8 cellular contexts compared by ENCODE assay signal in the genomic region with DNA sequence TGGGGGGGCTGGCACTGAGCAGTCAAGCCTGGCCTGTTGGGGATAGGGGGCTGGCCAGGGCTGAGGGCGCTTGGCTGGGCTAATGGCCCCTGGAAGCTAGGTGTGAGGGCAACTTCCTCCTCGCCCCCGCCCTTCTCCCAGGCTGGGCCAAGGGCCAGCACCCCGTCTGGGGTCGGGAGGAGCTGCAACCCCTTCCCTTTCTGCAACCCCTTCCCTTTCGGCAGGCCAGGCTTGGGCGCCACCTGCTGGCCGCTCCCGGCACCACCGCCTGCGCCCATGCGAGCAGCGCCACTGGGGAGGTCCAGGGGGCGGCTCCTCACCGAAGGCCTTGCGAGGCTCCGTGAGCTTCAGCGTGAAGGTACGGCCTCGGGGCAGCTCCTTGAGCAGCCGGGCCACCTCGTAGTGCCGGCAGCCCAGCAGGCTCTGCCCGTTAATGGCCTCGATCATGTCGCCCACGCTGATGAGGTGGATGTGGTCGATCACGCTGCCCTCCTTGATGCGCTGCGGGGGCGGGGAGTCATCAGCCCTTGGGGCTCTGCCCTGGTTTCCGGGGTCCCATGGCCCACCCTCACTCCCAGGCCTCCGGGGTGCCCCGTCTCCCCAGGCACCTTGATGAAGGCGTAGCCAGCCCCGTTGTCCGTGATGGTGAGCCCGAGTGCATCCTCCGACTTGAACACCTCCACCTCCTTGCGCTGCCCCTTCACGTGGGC. TPM values are rescaled to one million over a fixed set of nuclear protein-coding genes. Genes with fewer than 3 reads are reported as not detected.
DNase-seq lines count a peak whose midpoint lies in the region; ATAC-seq and TF ChIP-seq lines count a peak whose summit lies in the region.

No MANE protein-coding gene starts in this region.

- peaks cover 2% of the 10 kb centered on the region for H3K27me3 ChIP-seq in lower lobe of right lung (ENCODE audit: low read depth)

- peak; percentile 59 for TF ChIP-seq CTCF in AG10803 (conservative IDR thresholded peaks at IDR 0.05; ENCODE audit: low read length)
- peak; percentile 67 for TF ChIP-seq CTCF in cardiac fibroblast (IDR thresholded peaks at IDR 0.05; ENCODE audit: low read depth, low read length)
- peak; percentile 93 for TF ChIP-seq CTCF in lower lobe of right lung (IDR thresholded peaks at IDR 0.05)

- H3K4me3 ChIP-seq in AG10803 (ENCODE audit: low read length) (no peak overlapping the region), cardiac fibroblast (replicated peaks in 1 of 2; ENCODE audit: low read depth in 2 of 2, low read length in 2 of 2) (no peak overlapping the region), lower lobe of right lung (no peak overlapping the region)

- intact Hi-C loops in lower lobe of right lung (cut with DNase I) = no loop called here

- H3K9me3 ChIP-seq in lower lobe of right lung = no peaks in the 10 kb centered on the region

- CTCF ChIA-PET in HEK293T (lab: Yijun Ruan, JAX) = interaction anchor here (0.5 to 1.8 kb wide), 9 partner anchors 7 to 159 kb away, joined by 3 to 7 read pairs (median 3); no protein-coding TSS in a partner anchor

- POLR2A ChIA-PET in HEK293T (lab: Yijun Ruan, JAX) = interaction anchor here (1.5 to 1.8 kb wide), 2 partner anchors 38 to 48 kb away, joined by 4 to 5 read pairs; a partner anchor contains a TSS

- peaks cover 66% of the 10 kb centered on the region for H3K36me3 ChIP-seq in lower lobe of right lung

- H3K4me1 ChIP-seq in lower lobe of right lung = peaks cover 24% of the 10 kb centered on the region

- DNase-seq in AG10803 (ENCODE audit: low read depth) (no peak), HEK293T (ENCODE audit: extremely low spot score) (peak; percentile 80), cardiac fibroblast (ENCODE audit: low read depth in 2 of 2) (peak in 1 of 2 donors; percentile 41), lower lobe of right lung (peak; percentile 67), NCI-H345 (lab: John Stamatoyannopoulos, UW) (no peak)
- peak; percentile 41 to 53 (median 49) for DNase-seq in activated CD4-positive, CD25-positive, alpha-beta regulatory T cell (lab: John Stamatoyannopoulos, UW)
- DNase-seq in stimulated activated CD8-positive, alpha-beta memory T cell treated with anti-CD3 and anti-CD28 coated beads, Interleukin-7, amount 100 ng/mL, for 4 hours (ENCODE audit: low read depth in 2 of 2) = peak; percentile 26 to 57

- ATAC-seq in lower lobe of right lung (peak; percentile 34 to 39), HG03139 (IDR thresholded peaks at IDR 0.05; ENCODE audit: unreplicated experiment) (no peak)

- no peak overlapping the region for H3K27ac ChIP-seq in lower lobe of right lung

TF ChIP-seq in HEK293T, 16 proteins besides CTCF, POLR2A, EP300 and RAD21:
- TF ChIP-seq SUZ12 (IDR thresholded peaks at IDR 0.05) (no peak), HDGF (IDR thresholded peaks at IDR 0.05; ENCODE audit: borderline replicate concordance) (no peak), LEF1 (IDR thresholded peaks at IDR 0.05; ENCODE audit: borderline replicate concordance) (no peak), FOXA1 (IDR thresholded peaks at IDR 0.05) (no peak), ZNF384 (IDR thresholded peaks at IDR 0.05) (no peak), FOXK2 (IDR thresholded peaks at IDR 0.05) (no peak), FOXM1 (IDR thresholded peaks at IDR 0.05; ENCODE audit: borderline replicate concordance) (no peak), CTBP1 (IDR thresholded peaks at IDR 0.05; ENCODE audit: borderline replicate concordance) (no peak), BHLHE40 (IDR thresholded peaks at IDR 0.05; ENCODE audit: borderline replicate concordance) (no peak), ELF4 (IDR thresholded peaks at IDR 0.05) (no peak), ARNT (IDR thresholded peaks at IDR 0.05) (no peak), L3MBTL2 (conservative IDR thresholded peaks at IDR 0.05) (no peak), TARDBP (IDR thresholded peaks at IDR 0.05) (no peak), NFRKB (IDR thresholded peaks at IDR 0.05) (no peak), SP1 (IDR thresholded peaks at IDR 0.05) (no peak)
- TF ChIP-seq, protein P1, sequence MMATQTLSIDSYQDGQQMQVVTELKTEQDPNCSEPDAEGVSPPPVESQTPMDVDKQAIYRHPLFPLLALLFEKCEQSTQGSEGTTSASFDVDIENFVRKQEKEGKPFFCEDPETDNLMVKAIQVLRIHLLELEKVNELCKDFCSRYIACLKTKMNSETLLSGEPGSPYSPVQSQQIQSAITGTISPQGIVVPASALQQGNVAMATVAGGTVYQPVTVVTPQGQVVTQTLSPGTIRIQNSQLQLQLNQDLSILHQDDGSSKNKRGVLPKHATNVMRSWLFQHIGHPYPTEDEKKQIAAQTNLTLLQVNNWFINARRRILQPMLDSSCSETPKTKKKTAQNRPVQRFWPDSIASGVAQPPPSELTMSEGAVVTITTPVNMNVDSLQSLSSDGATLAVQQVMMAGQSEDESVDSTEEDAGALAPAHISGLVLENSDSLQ (IDR thresholded peaks at IDR 0.05) = no peak

RNA-seq across cellular contexts. Expression of a gene that starts 5.0 kb away (rescaled TPM):
- 0.62 TPM for total RNA-seq in lower lobe of right lung

RNA-seq across cellular contexts. Expression of a gene that starts 15.8 kb away (rescaled TPM):
- 72.1 TPM for total RNA-seq in lower lobe of right lung

RNA-seq across cellular contexts. Expression of a gene that starts 38.1 kb away (rescaled TPM):
- 92.5 TPM for total RNA-seq in lower lobe of right lung

RNA-seq across cellular contexts. Expression of a gene that starts 47.0 kb away (rescaled TPM):
- total RNA-seq in lower lobe of right lung = 147 TPM

RNA-seq across cellular contexts. Expression of a gene that starts 49.3 kb away (rescaled TPM):
- total RNA-seq in lower lobe of right lung = 127 TPM

Comparison
In these comparisons a context has a peak if more than half of its experiments do, and no peak if none do; other contexts are left out.
1. DNase-seq: peak in HEK293T (single experiment), activated CD4-positive, CD25-positive, alpha-beta regulatory T cell (4 of 4), lower lobe of right lung (single experiment) and stimulated activated CD8-positive, alpha-beta memory T cell treated with anti-CD3 and anti-CD28 coated beads, Interleukin-7, amount 100 ng/mL, for 4 hours (2 of 2); none in AG10803 (single experiment) and NCI-H345 (single experiment).
2. Peak in every context shown above with its lines, with median percentiles within 50 percentile points of each other: CTCF ChIP-seq.